ENCODE assay signal across 8 cellular contexts in the genomic region with DNA sequence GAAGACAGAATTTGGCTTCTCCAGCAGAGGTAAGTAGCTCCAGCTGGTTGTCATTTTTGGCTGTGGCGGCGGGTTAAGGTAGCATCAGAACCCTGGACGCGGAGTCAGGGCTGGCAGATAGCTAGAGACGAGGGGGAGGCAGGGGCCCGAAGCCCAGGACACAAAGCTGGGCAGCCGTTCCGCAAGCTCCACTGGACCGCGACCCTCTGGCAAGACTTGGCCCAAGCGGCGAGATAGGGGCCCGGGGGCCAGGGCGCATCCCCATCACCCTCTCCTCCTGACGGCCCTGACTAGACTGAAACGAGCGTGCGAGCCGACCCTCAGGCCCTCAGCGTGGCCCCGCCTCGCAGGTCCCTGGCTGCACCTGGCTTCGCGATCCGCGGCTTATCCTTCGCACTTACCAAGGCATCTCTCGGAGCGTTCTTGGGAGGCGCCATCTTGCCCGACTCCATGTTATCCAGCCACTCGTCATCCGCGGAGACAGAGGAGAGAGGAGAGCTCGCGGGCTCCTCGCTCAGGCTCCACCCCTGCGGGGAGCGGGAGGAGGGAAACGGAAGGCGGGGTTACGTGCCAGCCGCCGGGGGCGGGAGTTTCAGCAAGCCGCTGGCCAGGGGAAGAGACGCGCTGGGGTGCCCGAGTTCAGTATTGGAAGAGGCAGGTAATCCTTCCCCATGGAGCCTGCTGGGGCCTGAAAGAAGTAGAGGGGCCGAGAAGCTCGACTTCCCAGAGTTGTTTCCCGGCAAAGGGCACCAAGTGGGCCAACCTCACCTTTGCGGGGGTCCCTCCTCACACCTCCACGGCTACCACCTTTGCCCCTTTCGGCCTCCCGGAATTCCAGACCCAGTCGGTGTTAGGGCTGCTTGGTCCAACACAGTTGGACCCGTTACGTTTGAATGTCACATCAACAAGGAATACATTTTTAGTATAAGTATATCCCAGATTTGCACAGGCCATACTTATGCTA. TPM values are rescaled to one million over a fixed set of nuclear protein-coding genes. Genes with fewer than 3 reads are reported as not detected.
DNase-seq lines count a peak whose midpoint lies in the region; ATAC-seq and TF ChIP-seq lines count a peak whose summit lies in the region.

A gene with protein sequence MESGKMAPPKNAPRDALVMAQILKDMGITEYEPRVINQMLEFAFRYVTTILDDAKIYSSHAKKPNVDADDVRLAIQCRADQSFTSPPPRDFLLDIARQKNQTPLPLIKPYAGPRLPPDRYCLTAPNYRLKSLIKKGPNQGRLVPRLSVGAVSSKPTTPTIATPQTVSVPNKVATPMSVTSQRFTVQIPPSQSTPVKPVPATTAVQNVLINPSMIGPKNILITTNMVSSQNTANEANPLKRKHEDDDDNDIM (minus strand): TSS at position 491 of the 964 bp plus-strand sequence. CDS start 39 bp downstream, at position 452.

- no peaks in the 10 kb centered on the region for H3K9me3 ChIP-seq in KOPT-K1 (ENCODE audit: insufficient read depth, low read length, poor library complexity, severe bottlenecking)

- H3K27ac Mint-ChIP-seq in activated T-helper 17 cell treated with anti-CD3 and anti-CD28 coated beads, Interleukin-2, amount 50 U/mL, for 72 hours, result peak within 1 kb of the TSS; percentile 94
- H3K27ac Mint-ChIP-seq in natural killer cell treated with Interleukin-12 subunit alpha and Interleukin-12 subunit beta and Interleukin-15 and Interleukin-18, amount 100 ng/mL, for 72 hours, result peak within 1 kb of the TSS; percentile 11 to 50

- H3K4me3 ChIP-seq in fibroblast of mammary gland (ENCODE audit: control insufficient read depth, low read depth, low read length), result peak within 1 kb of the TSS; percentile 71

- H3K4me1 Mint-ChIP-seq in activated T-helper 17 cell treated with anti-CD3 and anti-CD28 coated beads, Interleukin-2, amount 50 U/mL, for 72 hours, result peaks cover 8% of the 10 kb centered on the region
- H3K4me1 Mint-ChIP-seq in natural killer cell treated with Interleukin-12 subunit alpha and Interleukin-12 subunit beta and Interleukin-15 and Interleukin-18, amount 100 ng/mL, for 72 hours (ENCODE audit: low read depth in 2 of 2), result peaks cover 0 to 7% of the 10 kb centered on the region in 2 donors

- peak; percentile 94 for ATAC-seq in GM21786 (IDR thresholded peaks at IDR 0.05; ENCODE audit: unreplicated experiment)
- ATAC-seq in activated T-helper 17 cell treated with anti-CD3 and anti-CD28 coated beads, Interleukin-2, amount 50 U/mL, for 72 hours (replicated peaks), result peak; percentile 80
- ATAC-seq in natural killer cell treated with Interleukin-12 subunit alpha and Interleukin-12 subunit beta and Interleukin-15 and Interleukin-18, amount 100 ng/mL, for 72 hours, result peak; percentile 95 to 99
- ATAC-seq in stimulated activated naive CD8-positive, alpha-beta T cell treated with anti-CD3 and anti-CD28 coated beads, Interleukin-15, Interleukin-2, amounts not matched to agents 100 U/mL and 50 U/mL, for 24 hours, result peak; percentile 98

- peaks cover 5% of the 10 kb centered on the region for H3K36me3 ChIP-seq in KOPT-K1 (ENCODE audit: insufficient read depth, low read length)

- no peak for TF ChIP-seq CTCF in fibroblast of mammary gland (conservative IDR thresholded peaks at IDR 0.05; ENCODE audit: control insufficient read depth, insufficient read depth, low read depth, low read length)

- DNase-seq in DMS79 treated with DMSO at 0.1 percent for 48 hours (lab: John Stamatoyannopoulos, UW) (peak; percentile 64), RPMI8226 (peak; percentile 90), fibroblast of mammary gland (ENCODE audit: low read depth) (peak; percentile 75)
- peak; percentile 87 for DNase-seq in natural killer cell treated with Interleukin-12 subunit alpha and Interleukin-12 subunit beta and Interleukin-15 and Interleukin-18, amount 100 ng/mL, for 72 hours (ENCODE audit: low spot score)
- peak; percentile 83 for DNase-seq in stimulated activated naive CD8-positive, alpha-beta T cell treated with anti-CD3 and anti-CD28 coated beads, Interleukin-15, Interleukin-2, amounts not matched to agents 100 U/mL and 50 U/mL, for 24 hours

- H3K9me3 Mint-ChIP-seq in activated T-helper 17 cell treated with anti-CD3 and anti-CD28 coated beads, Interleukin-2, amount 50 U/mL, for 72 hours, result no peaks in the 10 kb centered on the region
- H3K9me3 Mint-ChIP-seq in natural killer cell treated with Interleukin-12 subunit alpha and Interleukin-12 subunit beta and Interleukin-15 and Interleukin-18, amount 100 ng/mL, for 72 hours, result peaks cover 3% of the 10 kb centered on the region

- H3K27me3 Mint-ChIP-seq in activated T-helper 17 cell treated with anti-CD3 and anti-CD28 coated beads, Interleukin-2, amount 50 U/mL, for 72 hours, result no peaks in the 10 kb centered on the region
- H3K27me3 Mint-ChIP-seq in natural killer cell treated with Interleukin-12 subunit alpha and Interleukin-12 subunit beta and Interleukin-15 and Interleukin-18, amount 100 ng/mL, for 72 hours, result peaks cover 0 to 8% of the 10 kb centered on the region in 2 donors

- peaks cover 25% of the 10 kb centered on the region for H3K36me3 Mint-ChIP-seq in activated T-helper 17 cell treated with anti-CD3 and anti-CD28 coated beads, Interleukin-2, amount 50 U/mL, for 72 hours (ENCODE audit: low read depth)
- H3K36me3 Mint-ChIP-seq in natural killer cell treated with Interleukin-12 subunit alpha and Interleukin-12 subunit beta and Interleukin-15 and Interleukin-18, amount 100 ng/mL, for 72 hours, result no peaks in the 10 kb centered on the region

- peak within 1 kb of the TSS; percentile 75 for H3K4me3 Mint-ChIP-seq in activated T-helper 17 cell treated with anti-CD3 and anti-CD28 coated beads, Interleukin-2, amount 50 U/mL, for 72 hours
- peak within 1 kb of the TSS; percentile 79 for H3K4me3 Mint-ChIP-seq in natural killer cell treated with Interleukin-12 subunit alpha and Interleukin-12 subunit beta and Interleukin-15 and Interleukin-18, amount 100 ng/mL, for 72 hours

- peak within 1 kb of the TSS; percentile 77 for H3K27ac ChIP-seq in KOPT-K1 (ENCODE audit: low read depth, low read length, poor library complexity, severe bottlenecking)

RNA-seq across cellular contexts. Expression of the gene that starts here (rescaled TPM):
- total RNA-seq in activated T-helper 17 cell treated with anti-CD3 and anti-CD28 coated beads, Interleukin-2, amount 50 U/mL, for 72 hours, result 10 to 100 TPM; 13.4 to 20.6 TPM
- 10 to 100 TPM in 1 of 2 donors, 1 to 10 TPM in 1; 8.8 to 10.7 TPM for total RNA-seq in natural killer cell treated with Interleukin-12 subunit alpha and Interleukin-12 subunit beta and Interleukin-15 and Interleukin-18, amount 100 ng/mL, for 72 hours

Comparison
In these comparisons a context has a peak if more than half of its experiments do, and no peak if none do; other contexts are left out.
1. Peak in every context shown above with its lines: DNase-seq, ATAC-seq, H3K4me3 ChIP-seq and H3K27ac ChIP-seq.